In genomic region chr2:66431840-66432511, GRCh38 we compare ENCODE assay signal across 14 cellular contexts. TPM values are rescaled to one million over a fixed set of nuclear protein-coding genes. Genes with fewer than 3 reads are reported as not detected.
A peak's percentile ranks its signal among the peaks of the same experiment; 100 is the strongest.
DNase-seq lines count a peak whose midpoint lies in the region; ATAC-seq, FAIRE-seq and TF ChIP-seq lines count a peak whose summit lies in the region.
"Had no signal": no experiment of that assay in that cellular context is flagged by ENCODE, and none has a peak within 500 bp of the region (broad histone marks: within the 10 kb centered on the region; RNA-seq: fewer than 3 reads in every experiment).

No MANE protein-coding gene starts in this region.

- no peak overlapping the region for H3K27ac Mint-ChIP-seq in neural progenitor cell
- H3K27ac Mint-ChIP-seq: activated naive CD8-positive, alpha-beta T cell treated with anti-CD3 and anti-CD28 coated beads, Interleukin-2, amount 10 ng/mL, durations not matched to agents 7 days and 5 days; effector memory CD8-positive, alpha-beta T cell; T-cell had no signal

- peaks cover 45% of the 10 kb centered on the region for H3K4me1 Mint-ChIP-seq in neural progenitor cell

- H2AFZ ChIP-seq in neural progenitor cell (replicated peaks): no peak overlapping the region

- H3K27me3 ChIP-seq in Peyer's patch: peaks cover 0 to 4% of the 10 kb centered on the region in 2 donors
- H3K27me3 ChIP-seq in neural progenitor cell: peaks cover 78% of the 10 kb centered on the region

- H3K4me3 Mint-ChIP-seq in neural progenitor cell: peak overlapping the region; percentile 93
- H3K4me3 Mint-ChIP-seq: activated naive CD8-positive, alpha-beta T cell treated with anti-CD3 and anti-CD28 coated beads, Interleukin-2, amount 10 ng/mL, durations not matched to agents 7 days and 5 days had no signal

- H3K4me2 ChIP-seq in A549 (peak overlapping the region; percentile 91), neural progenitor cell (peak overlapping the region; percentile 91)

- ATAC-seq in A549 (no peak), GM21381 (IDR thresholded peaks at IDR 0.05; ENCODE audit: unreplicated experiment) (no peak), GM18907 (IDR thresholded peaks at IDR 0.05; ENCODE audit: unreplicated experiment) (no peak)
- ATAC-seq: effector memory CD8-positive, alpha-beta T cell; T-cell had no signal

- no peak for DNase-seq in A549 (ENCODE audit: low read depth in 1 of 2, low spot score in 1 of 2)
- DNase-seq in Peyer's patch: peak in 1 of 3 donors; percentile 45
- DNase-seq in fibroblast of villous mesenchyme (ENCODE audit: low read depth): peak; percentile 63
- peak; percentile 46 for DNase-seq in neural progenitor cell (ENCODE audit: low spot score)
- DNase-seq in dedifferentiated amniotic fluid mesenchymal stem cell (ENCODE audit: extremely low spot score): no peak
- no peak for DNase-seq in pons (ENCODE audit: low spot score)
- DNase-seq: activated CD4-positive, alpha-beta T cell treated with anti-CD3 and anti-CD28 coated beads, Interleukin-2, amount 50 U/mL, for 1 hour; activated naive CD8-positive, alpha-beta T cell treated with anti-CD3 and anti-CD28 coated beads, Interleukin-2, amount 10 ng/mL, durations not matched to agents 7 days and 5 days; effector memory CD8-positive, alpha-beta T cell; T-cell had no signal

- H4K20me1 ChIP-seq in neural progenitor cell (ENCODE audit: low read depth): peaks cover 11% of the 10 kb centered on the region

- peaks cover 22% of the 10 kb centered on the region for H3K27me3 Mint-ChIP-seq in neural progenitor cell (ENCODE audit: insufficient read depth, low read depth)

- H3K9me3 ChIP-seq in A549 (no peaks in the 10 kb centered on the region), Peyer's patch (no peaks in the 10 kb centered on the region), neural progenitor cell (ENCODE audit: low read depth) (no peaks in the 10 kb centered on the region)

- H3K9me3 Mint-ChIP-seq in neural progenitor cell: no peaks in the 10 kb centered on the region
- H3K9me3 Mint-ChIP-seq: activated naive CD8-positive, alpha-beta T cell treated with anti-CD3 and anti-CD28 coated beads, Interleukin-2, amount 10 ng/mL, durations not matched to agents 7 days and 5 days; effector memory CD8-positive, alpha-beta T cell had no signal

- peaks cover 14% of the 10 kb centered on the region; the same call in 2 of the 3 replicates for H3K4me1 ChIP-seq in A549
- H3K4me1 ChIP-seq in Peyer's patch: peaks cover 0 to 11% (median 0%) of the 10 kb centered on the region in 4 donors
- H3K4me1 ChIP-seq in neural progenitor cell: peaks cover 39% of the 10 kb centered on the region

- 72% methylated on average over 33 of the region's 36 CpGs for WGBS in A549 (ENCODE audit: missing lambda C conversion rate)

- no peaks in the 10 kb centered on the region for H3K36me3 Mint-ChIP-seq in neural progenitor cell
- H3K36me3 Mint-ChIP-seq: activated naive CD8-positive, alpha-beta T cell treated with anti-CD3 and anti-CD28 coated beads, Interleukin-2, amount 10 ng/mL, durations not matched to agents 7 days and 5 days; T-cell had no signal

- H3K36me3 ChIP-seq in Peyer's patch: no peaks in the 10 kb centered on the region
- no peaks in the 10 kb centered on the region for H3K36me3 ChIP-seq in neural progenitor cell

- TF ChIP-seq RAD21 in A549 (conservative IDR thresholded peaks at IDR 0.05 in 1 of 2, IDR thresholded peaks at IDR 0.05 in 1 of 2): no peak

- peaks cover 64% of the 10 kb centered on the region for H3F3A ChIP-seq in neural progenitor cell (ENCODE audit: low read depth)

- no peak for FAIRE-seq in A549 (lab: Jason Lieb, UNC)
- FAIRE-seq: keratinocyte had no signal

- TF ChIP-seq CTCF in A549 (IDR thresholded peaks at IDR 0.05) (no peak), Peyer's patch (IDR thresholded peaks at IDR 0.05) (no peak), fibroblast of villous mesenchyme (IDR thresholded peaks at IDR 0.05; ENCODE audit: insufficient read depth, low read depth, low read length) (no peak), neural progenitor cell (IDR thresholded peaks at IDR 0.05) (no peak)

- CTCF ChIA-PET in A549 (lab: Yijun Ruan, JAX): interaction anchor here (3.8 kb wide), 1 partner anchor 1219 kb away, joined by 13 read pairs; no protein-coding TSS in a partner anchor

- no peaks in the 10 kb centered on the region for H3K79me2 ChIP-seq in neural progenitor cell (ENCODE audit: low read depth)
- H3K79me2 ChIP-seq: parathyroid adenoma had no signal

- H3K4me3 ChIP-seq in A549 (no peak overlapping the region), Peyer's patch (peak overlapping the region in 1 of 4 donors; percentile 60), fibroblast of villous mesenchyme (ENCODE audit: low read depth, low read length) (peak overlapping the region; percentile 29), neural progenitor cell (peak overlapping the region; percentile 61)

- no peak for TF ChIP-seq EP300 in A549 (IDR thresholded peaks at IDR 0.05)

- H3K9ac ChIP-seq in neural progenitor cell: no peak overlapping the region
- H3K9ac ChIP-seq: parathyroid adenoma had no signal

- no peak for TF ChIP-seq POLR2A in A549 (IDR thresholded peaks at IDR 0.05; ENCODE audit: low read length)
- TF ChIP-seq POLR2A in Peyer's patch (IDR thresholded peaks at IDR 0.05): no peak

- H3K27ac ChIP-seq in A549 (no peak overlapping the region), Peyer's patch (peak overlapping the region in 3 of 4 donors; percentile 18 to 94 (median 55)), neural progenitor cell (no peak overlapping the region)

- POLR2A ChIA-PET in A549 (lab: Yijun Ruan, JAX): no interaction called here

TF ChIP-seq in A549, 52 proteins besides CTCF, POLR2A, EP300 and RAD21:
- TF ChIP-seq CBX8 (IDR thresholded peaks at IDR 0.05) (no peak), CEBPB (IDR thresholded peaks at IDR 0.05) (peak; percentile 53 to 66; a peak in 2 of 4 replicates), NR3C1 (IDR thresholded peaks at IDR 0.05) (no peak), ESRRA (IDR thresholded peaks at IDR 0.05; ENCODE audit: borderline replicate concordance, low read length) (no peak), ZC3H11A (IDR thresholded peaks at IDR 0.05) (no peak), MAFK (IDR thresholded peaks at IDR 0.05; ENCODE audit: partially characterized antibody) (no peak)
- TF ChIP-seq, protein P1, sequence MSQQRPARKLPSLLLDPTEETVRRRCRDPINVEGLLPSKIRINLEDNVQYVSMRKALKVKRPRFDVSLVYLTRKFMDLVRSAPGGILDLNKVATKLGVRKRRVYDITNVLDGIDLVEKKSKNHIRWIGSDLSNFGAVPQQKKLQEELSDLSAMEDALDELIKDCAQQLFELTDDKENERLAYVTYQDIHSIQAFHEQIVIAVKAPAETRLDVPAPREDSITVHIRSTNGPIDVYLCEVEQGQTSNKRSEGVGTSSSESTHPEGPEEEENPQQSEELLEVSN (IDR thresholded peaks at IDR 0.05; ENCODE audit: borderline replicate concordance, low read depth): no peak

RNA-seq across cellular contexts. Expression of gene MEIS1, which starts 2.9 kb away (rescaled TPM):
- polyA plus RNA-seq in A549 (2011; rRNA removed) (2.9 and 4.2 TPM in 2 replicates), A549 (2017; fragmentation: RNase III; extraction: RNeasy Plus Mini Kit Qiagen cat#74134 plus additional on column Dnase treatment) (1.9 to 2.1 TPM (median 2.0 TPM) in 3 replicates)
- polyA plus RNA-seq in A549 (2012; cell fraction: cytosol; rRNA removed): 0.70 and 0.97 TPM in 2 replicates
- 1.9 and 2.3 TPM in 2 replicates for polyA plus RNA-seq in A549 (2012; cell fraction: nucleus; rRNA removed)
- 12.2 and 12.5 TPM in 2 replicates for polyA minus RNA-seq in A549 (2011; rRNA and poly(A)+ RNA removed)
- total RNA-seq in Peyer's patch (10 to 100 TPM in 3 of 4 donors, 1 to 10 TPM in 1; 7.2 to 64.4 (median 16.3) TPM), fibroblast of villous mesenchyme (87.3 and 107 TPM in 2 replicates), neural progenitor cell (ENCODE audit: low replicate concordance) (10.7 and 14.7 TPM in 2 replicates)
- total RNA-seq: activated naive CD8-positive, alpha-beta T cell treated with anti-CD3 and anti-CD28 coated beads, Interleukin-2, amount 10 ng/mL, durations not matched to agents 7 days and 5 days had no signal

Comparison
In these comparisons a context has a peak if more than half of its experiments do, and no peak if none do; other contexts are left out.
1. DNase-seq: peak in fibroblast of villous mesenchyme (single experiment) and neural progenitor cell (single experiment); none in A549 (0 of 2), dedifferentiated amniotic fluid mesenchymal stem cell (single experiment) and pons (single experiment).
2. H3K27ac ChIP-seq: peak in Peyer's patch (3 of 4); none in A549 (0 of 2) and neural progenitor cell (single experiment).